In genomic region chr3:146339262-146339808, GRCh38 we compare ENCODE assay signal across 26 cellular contexts.
A peak's percentile ranks its signal among the peaks of the same experiment; 100 is the strongest.
DNase-seq lines count a peak whose midpoint lies in the region; ATAC-seq and TF ChIP-seq lines count a peak whose summit lies in the region.
"Had no signal": no experiment of that assay in that cellular context is flagged by ENCODE, and none has a peak within 500 bp of the region (broad histone marks: within the 10 kb centered on the region; RNA-seq: fewer than 3 reads in every experiment).

No MANE protein-coding gene starts in this region.

- H4K20me1 ChIP-seq in fibroblast of lung (ENCODE audit: control insufficient read depth, extremely low read depth, insufficient read depth, low read length), result no peaks in the 10 kb centered on the region
- H4K20me1 ChIP-seq: BLaER1 treated with 17β-estradiol and CSF1 and Interleukin-3, amounts not matched to agents 10 nM and 100 nM had no signal

- peak overlapping the region; percentile 41 for H3K4me2 ChIP-seq in fibroblast of lung (ENCODE audit: extremely low read depth, insufficient read depth, low read length)
- H3K4me2 ChIP-seq: BLaER1 treated with 17β-estradiol and CSF1 and Interleukin-3, amounts not matched to agents 10 nM and 100 nM had no signal

- TF ChIP-seq RAD21 in liver (IDR thresholded peaks at IDR 0.05), result no peak

- TF ChIP-seq POLR2A in right lobe of liver (IDR thresholded peaks at IDR 0.05) (no peak), transverse colon (IDR thresholded peaks at IDR 0.05) (no peak)

- H3K9ac ChIP-seq in liver (ENCODE audit: low read depth in 1 of 2, low read length in 2 of 2), result no peak overlapping the region
- no peak overlapping the region for H3K9ac ChIP-seq in fibroblast of lung (ENCODE audit: insufficient read depth, low read length)
- H3K9ac ChIP-seq: BLaER1 treated with 17β-estradiol and CSF1 and Interleukin-3, amounts not matched to agents 10 nM and 100 nM; GM23248 had no signal

- no peaks in the 10 kb centered on the region for H3K36me3 ChIP-seq in liver (ENCODE audit: control insufficient read depth in 4 of 4, insufficient read depth in 3 of 4, low read depth in 1 of 4, low read length in 3 of 4)
- no peaks in the 10 kb centered on the region for H3K36me3 ChIP-seq in right lobe of liver
- no peaks in the 10 kb centered on the region for H3K36me3 ChIP-seq in fibroblast of lung (ENCODE audit: control insufficient read depth, insufficient read depth, low read length)
- no peaks in the 10 kb centered on the region for H3K36me3 ChIP-seq in lower lobe of right lung
- H3K36me3 ChIP-seq in transverse colon, result no peaks in the 10 kb centered on the region
- H3K36me3 ChIP-seq: BLaER1 treated with 17β-estradiol and CSF1 and Interleukin-3, amounts not matched to agents 10 nM and 100 nM had no signal

- H3K4me1 ChIP-seq in liver (ENCODE audit: control insufficient read depth in 4 of 4, insufficient read depth in 4 of 4, low read length in 3 of 4) (no peaks in the 10 kb centered on the region), right lobe of liver (no peaks in the 10 kb centered on the region), fibroblast of lung (ENCODE audit: control insufficient read depth, extremely low read depth, insufficient read depth, low read length) (peaks cover 8% of the 10 kb centered on the region), lower lobe of right lung (no peaks in the 10 kb centered on the region), transverse colon (no peaks in the 10 kb centered on the region)
- H3K4me1 ChIP-seq: BLaER1 treated with 17β-estradiol and CSF1 and Interleukin-3, amounts not matched to agents 10 nM and 100 nM had no signal

- intact Hi-C loops in right lobe of liver (cut with DNase I), result loop anchor here in 1 of 2 donors (10.0 kb wide), 1 partner anchor 125 kb away; no protein-coding TSS in a partner anchor
- intact Hi-C loops in lower lobe of right lung (cut with DNase I), result no loop called here
- intact Hi-C loops in transverse colon (cut with DNase I; ENCODE audit: low total_unique reads), result no loop called here

- H3K79me2 ChIP-seq in fibroblast of lung (ENCODE audit: control insufficient read depth, insufficient read depth, low read length), result no peaks in the 10 kb centered on the region

- no peak for TF ChIP-seq EP300 in transverse colon (IDR thresholded peaks at IDR 0.05; ENCODE audit: low read depth)

- H3K27ac ChIP-seq in liver (ENCODE audit: low read depth in 1 of 2, low read length in 2 of 2), result no peak overlapping the region
- H3K27ac ChIP-seq in right lobe of liver, result no peak overlapping the region
- no peak overlapping the region for H3K27ac ChIP-seq in fibroblast of lung (ENCODE audit: insufficient read depth, low read length)
- no peak overlapping the region for H3K27ac ChIP-seq in lower lobe of right lung
- no peak overlapping the region for H3K27ac ChIP-seq in transverse colon
- H3K27ac ChIP-seq: BLaER1 treated with 17β-estradiol and CSF1 and Interleukin-3, amounts not matched to agents 10 nM and 100 nM; GM23248; HL-60 had no signal

- ATAC-seq in right lobe of liver (no peak), lower lobe of right lung (no peak), GM19324 (IDR thresholded peaks at IDR 0.05; ENCODE audit: low FRiP score, unreplicated experiment) (no peak)
- ATAC-seq: CD8-positive, alpha-beta T cell; GM12878; HepG2; PC-3 had no signal

- H2AFZ ChIP-seq in fibroblast of lung (ENCODE audit: low read length), result peak overlapping the region; percentile 17
- H2AFZ ChIP-seq: GM23248 had no signal

- TF ChIP-seq CTCF in liver (IDR thresholded peaks at IDR 0.05; ENCODE audit: low read depth, low read length, missing input control), result no peak
- TF ChIP-seq CTCF in right lobe of liver (IDR thresholded peaks at IDR 0.05), result no peak
- no peak for TF ChIP-seq CTCF in fibroblast of lung (conservative IDR thresholded peaks at IDR 0.05 in 1 of 2, IDR thresholded peaks at IDR 0.05 in 1 of 2; ENCODE audit: low read depth in 1 of 2, low read length in 2 of 2)
- TF ChIP-seq CTCF in lower lobe of right lung (IDR thresholded peaks at IDR 0.05), result no peak
- TF ChIP-seq CTCF in transverse colon (IDR thresholded peaks at IDR 0.05), result no peak

- in situ Hi-C loops in transverse colon (cut with MboI; ENCODE audit: low pct_ligation_motif_present in 1 of 4, low pct_unique_long_range_greater_than_20kb in 1 of 4, low sequenced_read_pairs in 3 of 4), result loop anchor here in 3 of 4 donors (10.0 to 25.0 kb wide), 2 partner anchors 235 to 248 kb away; no protein-coding TSS in a partner anchor

- 87% methylated on average over 9 of the region's 9 CpGs for WGBS in liver
- WGBS in right lobe of liver (ENCODE audit: insufficient coverage, low coverage, low lambda C conversion rate, missing lambda C conversion rate), result 70% methylated on average over 9 of the region's 9 CpGs
- WGBS in transverse colon (ENCODE audit: low coverage in 1 of 2), 2 donors, result 82 to 84% methylated on average over 8 to 9 of the region's 9 CpGs

- H3K4me3 ChIP-seq in liver (ENCODE audit: low read depth in 1 of 3, low read length in 3 of 3) (no peak overlapping the region), right lobe of liver (no peak overlapping the region), fibroblast of lung (replicated peaks in 1 of 4; ENCODE audit: control extremely low read depth in 1 of 4, insufficient read depth in 1 of 4, low read depth in 3 of 4, low read length in 4 of 4) (no peak overlapping the region), lower lobe of right lung (peak overlapping the region; percentile 5), transverse colon (no peak overlapping the region)
- H3K4me3 ChIP-seq: BLaER1 treated with 17β-estradiol and CSF1 and Interleukin-3, amounts not matched to agents 10 nM and 100 nM; GM12878; GM23248 had no signal

- H3K9me3 ChIP-seq in liver (ENCODE audit: control insufficient read depth in 4 of 4, low read length in 3 of 4) (no peaks in the 10 kb centered on the region), right lobe of liver (no peaks in the 10 kb centered on the region), fibroblast of lung (ENCODE audit: control insufficient read depth, insufficient read depth, low read depth, low read length) (no peaks in the 10 kb centered on the region), lower lobe of right lung (no peaks in the 10 kb centered on the region), transverse colon (no peaks in the 10 kb centered on the region)
- H3K9me3 ChIP-seq: BLaER1 treated with 17β-estradiol and CSF1 and Interleukin-3, amounts not matched to agents 10 nM and 100 nM had no signal

- H3K27me3 ChIP-seq in liver (ENCODE audit: control insufficient read depth in 4 of 4, insufficient read depth in 4 of 4, low read length in 3 of 4) (no peaks in the 10 kb centered on the region), right lobe of liver (no peaks in the 10 kb centered on the region), fibroblast of lung (ENCODE audit: control insufficient read depth, insufficient read depth, low read length) (no peaks in the 10 kb centered on the region), lower lobe of right lung (ENCODE audit: low read depth) (no peaks in the 10 kb centered on the region), transverse colon (no peaks in the 10 kb centered on the region)
- H3K27me3 ChIP-seq: BLaER1 treated with 17β-estradiol and CSF1 and Interleukin-3, amounts not matched to agents 10 nM and 100 nM had no signal

- no peak for DNase-seq in right lobe of liver
- peak in 1 of 2 donors; percentile 94 for DNase-seq in fibroblast of lung (ENCODE audit: low read depth in 2 of 2)
- DNase-seq in lower lobe of right lung, result no peak
- DNase-seq in transverse colon, result no peak
- no peak for DNase-seq in NK-92 (lab: John Stamatoyannopoulos, UW; ENCODE audit: unreplicated experiment)
- DNase-seq: 8988T; CD8-positive, alpha-beta T cell; DND-41; GM23248; H9; HFFc6; KBM-7; NCI-H1417; NCI-H1694 treated with DMSO at 0.1 percent for 48 hours; NCI-H2081 treated with DMSO at 0.1 percent for 48 hours; NCI-H2171 treated with DMSO at 0.1 percent for 48 hours; NCI-H524 treated with DMSO at 0.1 percent for 48 hours; PC-3; RPMI8226; SHP77 had no signal

TF ChIP-seq in liver, 16 proteins besides CTCF, POLR2A, EP300 and RAD21:
- TF ChIP-seq NR2F2 (IDR thresholded peaks at IDR 0.05) (peak; percentile 21), FOXA2 (IDR thresholded peaks at IDR 0.05) (no peak), MAX (IDR thresholded peaks at IDR 0.05) (no peak), ATF3 (IDR thresholded peaks at IDR 0.05) (no peak)
